11 cellular contexts compared by ENCODE assay signal in genomic region chr13:33642374-33643065, GRCh38.
A peak's percentile ranks its signal among the peaks of the same experiment; 100 is the strongest.
DNase-seq lines count a peak whose midpoint lies in the region; ATAC-seq and TF ChIP-seq lines count a peak whose summit lies in the region.
"Had no signal": no experiment of that assay in that cellular context is flagged by ENCODE, and none has a peak within 500 bp of the region (broad histone marks: within the 10 kb centered on the region; RNA-seq: fewer than 3 reads in every experiment).

No MANE protein-coding gene starts in this region.

- TF ChIP-seq CTCF in epithelial cell of proximal tubule (conservative IDR thresholded peaks at IDR 0.05; ENCODE audit: low read depth, low read length), result no peak

- H3K56ac ChIP-seq in mesendoderm (ENCODE audit: low read length), result peak overlapping the region; percentile 68

- H3K4me1 ChIP-seq in mesendoderm (ENCODE audit: control insufficient read depth, low read depth, low read length) (peaks cover 18% of the 10 kb centered on the region), urinary bladder (ENCODE audit: insufficient read depth) (peaks cover 1% of the 10 kb centered on the region)
- H3K4me1 ChIP-seq: parathyroid adenoma had no signal

- H3K27ac ChIP-seq in mesendoderm (ENCODE audit: low read depth, low read length) (peak overlapping the region; percentile 65), urinary bladder (ENCODE audit: low read depth) (peak overlapping the region; percentile 70)
- H3K27ac ChIP-seq: KMS-11, parathyroid adenoma had no signal

- H2BK15ac ChIP-seq in mesendoderm (replicated peaks; ENCODE audit: low read depth), result no peak overlapping the region

- H3K27me3 ChIP-seq in mesendoderm (ENCODE audit: insufficient read depth, low read length, poor library complexity), result no peaks in the 10 kb centered on the region

- no peaks in the 10 kb centered on the region for H3K79me1 ChIP-seq in mesendoderm (ENCODE audit: low read length)

- H3K36me3 ChIP-seq in mesendoderm (ENCODE audit: control insufficient read depth, insufficient read depth, low read length) (no peaks in the 10 kb centered on the region), urinary bladder (ENCODE audit: insufficient read depth) (no peaks in the 10 kb centered on the region)

- peak; percentile 27 for DNase-seq in M059J (ENCODE audit: low read depth)
- peak; percentile 56 for DNase-seq in epithelial cell of proximal tubule (ENCODE audit: low read depth)
- peak; percentile 88 for DNase-seq in mesendoderm
- DNase-seq in NOMO-1 (lab: John Stamatoyannopoulos, UW; ENCODE audit: unreplicated experiment in 2 of 2), result no peak
- DNase-seq: stimulated activated naive CD4-positive, alpha-beta T cell had no signal

- H3K23ac ChIP-seq in mesendoderm (ENCODE audit: low read length), result no peak overlapping the region

- no peaks in the 10 kb centered on the region for H3K79me2 ChIP-seq in mesendoderm (ENCODE audit: control insufficient read depth, insufficient read depth, low read length)
- H3K79me2 ChIP-seq: parathyroid adenoma had no signal

- H3K9ac ChIP-seq in mesendoderm (ENCODE audit: low read length), result no peak overlapping the region
- H3K9ac ChIP-seq: KMS-11, parathyroid adenoma had no signal

- H3K4me3 ChIP-seq in epithelial cell of proximal tubule (ENCODE audit: low read depth, low read length) (no peak overlapping the region), mesendoderm (ENCODE audit: low read length) (no peak overlapping the region), urinary bladder (ENCODE audit: low read depth, low read length) (no peak overlapping the region)
- H3K4me3 ChIP-seq: GM12878 had no signal

- H3K4me2 ChIP-seq in mesendoderm (ENCODE audit: low read length), result no peak overlapping the region
- H3K4me2 ChIP-seq: KMS-11 had no signal

- H3K4ac ChIP-seq in mesendoderm (ENCODE audit: low read depth, low read length), result peak overlapping the region; percentile 83

- H2BK5ac ChIP-seq in mesendoderm (ENCODE audit: low read length), result peak overlapping the region; percentile 27

- H2BK120ac ChIP-seq in mesendoderm (ENCODE audit: low read depth, low read length), result no peak overlapping the region

- no peak for ATAC-seq in HG02623 (IDR thresholded peaks at IDR 0.05; ENCODE audit: unreplicated experiment)
- no peak for ATAC-seq in HG03135 (IDR thresholded peaks at IDR 0.05; ENCODE audit: unreplicated experiment)
- ATAC-seq: GM12878 had no signal

- peak overlapping the region; percentile 33 for H4K5ac ChIP-seq in mesendoderm (ENCODE audit: low read length)

- no peak overlapping the region for H2AK5ac ChIP-seq in mesendoderm (ENCODE audit: low read length)

- no CpG with 5 or more reads among the region's 7 CpGs for WGBS in mesendoderm (ENCODE audit: extremely low coverage, insufficient coverage, low lambda C conversion rate)
- 43% methylated on average over 7 of the region's 7 CpGs for WGBS in urinary bladder

- H3K18ac ChIP-seq in mesendoderm (ENCODE audit: low read length), result peak overlapping the region; percentile 68

- H4K8ac ChIP-seq in mesendoderm (ENCODE audit: low read depth, low read length), result no peak overlapping the region

Comparison
In these comparisons a context has a peak if more than half of its experiments do, and no peak if none do; other contexts are left out.
1. DNase-seq: peak in M059J (single experiment), epithelial cell of proximal tubule (single experiment) and mesendoderm (single experiment); none in NOMO-1 (0 of 2).